28 cellular contexts compared by ENCODE assay signal in genomic region chr6:18742406-18742805, GRCh38.
DNase-seq lines count a peak whose midpoint lies in the region; TF ChIP-seq lines count a peak whose summit lies in the region.
"Had no signal": no experiment of that assay in that cellular context is flagged by ENCODE, and none has a peak within 500 bp of the region (broad histone marks: within the 10 kb centered on the region; RNA-seq: fewer than 3 reads in every experiment).

No MANE protein-coding gene starts in this region.

- intact Hi-C loops in MCF 10A (cut with micrococcal nuclease) (no loop called here), breast epithelium (cut with DNase I; ENCODE audit: low total_unique reads) (no loop called here), esophagus muscularis mucosa (cut with DNase I) (loop anchor here (10.0 kb wide), 1 partner anchor 1312 kb away; no protein-coding TSS in a partner anchor)

- in situ Hi-C loops in KBM-7 (cut with MboI; ENCODE audit: low pct_unique_long_range_greater_than_20kb, low sequenced_read_pairs), result no loop called here

- H3K27me3 Mint-ChIP-seq in MCF 10A (ENCODE audit: insufficient read depth, unreplicated experiment), result peaks cover 9% of the 10 kb centered on the region
- H3K27me3 Mint-ChIP-seq: activated naive CD8-positive, alpha-beta T cell treated with anti-CD3 and anti-CD28 coated beads, Interleukin-2, amount 10 ng/mL, durations not matched to agents 7 days and 5 days; memory B cell; naive thymus-derived CD4-positive, alpha-beta T cell had no signal

- no peak for TF ChIP-seq CTCF in MCF 10A (IDR thresholded peaks at IDR 0.05; ENCODE audit: unreplicated experiment)
- TF ChIP-seq CTCF in breast epithelium (IDR thresholded peaks at IDR 0.05), result no peak
- TF ChIP-seq CTCF in fibroblast of the aortic adventitia (IDR thresholded peaks at IDR 0.05; ENCODE audit: insufficient read depth, low read length), result no peak
- TF ChIP-seq CTCF in esophagus muscularis mucosa (IDR thresholded peaks at IDR 0.05), result no peak

- H3K9me3 ChIP-seq in breast epithelium (no peaks in the 10 kb centered on the region), esophagus muscularis mucosa (no peaks in the 10 kb centered on the region)
- H3K9me3 ChIP-seq: BLaER1, esophagus squamous epithelium, pancreas had no signal

- no peak overlapping the region for H3K4me3 Mint-ChIP-seq in MCF 10A (ENCODE audit: unreplicated experiment)
- H3K4me3 Mint-ChIP-seq: activated naive CD8-positive, alpha-beta T cell treated with anti-CD3 and anti-CD28 coated beads, Interleukin-2, amount 10 ng/mL, durations not matched to agents 7 days and 5 days; memory B cell; naive thymus-derived CD4-positive, alpha-beta T cell had no signal

- H3K27ac ChIP-seq in breast epithelium, result no peak overlapping the region
- no peak overlapping the region for H3K27ac ChIP-seq in esophagus muscularis mucosa (replicated peaks in 1 of 4)
- H3K27ac ChIP-seq: 22Rv1, BLaER1, esophagus squamous epithelium, pancreas, tibial nerve had no signal

- WGBS in esophagus muscularis mucosa, result 78% methylated on average over 2 of the region's 2 CpGs

- CTCF ChIA-PET in MCF 10A (lab: Yijun Ruan, JAX), result no interaction called here

- no peak for TF ChIP-seq POLR2A in breast epithelium (IDR thresholded peaks at IDR 0.05)
- no peak for TF ChIP-seq POLR2A in esophagus muscularis mucosa (IDR thresholded peaks at IDR 0.05; ENCODE audit: low read depth)

- H3K27ac Mint-ChIP-seq in MCF 10A (ENCODE audit: low read depth, unreplicated experiment), result peak overlapping the region; percentile 36
- H3K27ac Mint-ChIP-seq: activated naive CD8-positive, alpha-beta T cell treated with anti-CD3 and anti-CD28 coated beads, Interleukin-2, amount 10 ng/mL, durations not matched to agents 7 days and 5 days; memory B cell; naive thymus-derived CD4-positive, alpha-beta T cell had no signal

- H3K36me3 Mint-ChIP-seq in MCF 10A (ENCODE audit: insufficient read depth, unreplicated experiment), result no peaks in the 10 kb centered on the region
- H3K36me3 Mint-ChIP-seq: activated naive CD8-positive, alpha-beta T cell treated with anti-CD3 and anti-CD28 coated beads, Interleukin-2, amount 10 ng/mL, durations not matched to agents 7 days and 5 days; memory B cell; naive thymus-derived CD4-positive, alpha-beta T cell had no signal

- no peaks in the 10 kb centered on the region for H3K36me3 ChIP-seq in breast epithelium
- H3K36me3 ChIP-seq in esophagus muscularis mucosa, result no peaks in the 10 kb centered on the region
- H3K36me3 ChIP-seq: BLaER1, esophagus squamous epithelium, pancreas, tibial nerve had no signal

- no peak for TF ChIP-seq EP300 in esophagus muscularis mucosa (IDR thresholded peaks at IDR 0.05)

- H3K4me1 ChIP-seq in breast epithelium (no peaks in the 10 kb centered on the region), esophagus muscularis mucosa (no peaks in the 10 kb centered on the region)
- H3K4me1 ChIP-seq: BLaER1, esophagus squamous epithelium, pancreas, tibial nerve had no signal

- peaks cover 11% of the 10 kb centered on the region for H3K4me1 Mint-ChIP-seq in MCF 10A (ENCODE audit: insufficient read depth, unreplicated experiment)
- H3K4me1 Mint-ChIP-seq: activated naive CD8-positive, alpha-beta T cell treated with anti-CD3 and anti-CD28 coated beads, Interleukin-2, amount 10 ng/mL, durations not matched to agents 7 days and 5 days; memory B cell; naive thymus-derived CD4-positive, alpha-beta T cell had no signal

- H3K4me3 ChIP-seq in breast epithelium (no peak overlapping the region), fibroblast of the aortic adventitia (ENCODE audit: low read depth, low read length) (no peak overlapping the region), esophagus muscularis mucosa (no peak overlapping the region)
- H3K4me3 ChIP-seq: BLaER1, esophagus squamous epithelium, GM12878, K562, pancreas, tibial nerve had no signal

- H3K27me3 ChIP-seq in breast epithelium (no peaks in the 10 kb centered on the region), esophagus muscularis mucosa (no peaks in the 10 kb centered on the region)
- H3K27me3 ChIP-seq: BLaER1, esophagus squamous epithelium, tibial nerve had no signal

- BruUV-seq in MCF 10A (replicated peaks; lab: Mats Ljungman, UMichigan), result no TSS peak

- POLR2A ChIA-PET in MCF 10A (lab: Yijun Ruan, JAX), result interaction anchor here (0.7 kb wide), 1 partner anchor 9 kb away, joined by 5 read pairs; no protein-coding TSS in a partner anchor

- H3K9me3 Mint-ChIP-seq in MCF 10A (ENCODE audit: unreplicated experiment), result no peaks in the 10 kb centered on the region
- H3K9me3 Mint-ChIP-seq: activated naive CD8-positive, alpha-beta T cell treated with anti-CD3 and anti-CD28 coated beads, Interleukin-2, amount 10 ng/mL, durations not matched to agents 7 days and 5 days had no signal

- DNase-seq in MCF 10A (ENCODE audit: unreplicated experiment) (peak; percentile 41), breast epithelium (ENCODE audit: low spot score in 2 of 2) (no peak), astrocyte of the hippocampus (ENCODE audit: low read depth, low spot score) (peak; percentile 72), fibroblast of the aortic adventitia (ENCODE audit: low read depth) (peak; percentile 23), KBM-7 (no peak), esophagus muscularis mucosa (ENCODE audit: extremely low spot score) (no peak), NCI-H2029 treated with DMSO at 0.1 percent for 48 hours (lab: John Stamatoyannopoulos, UW) (no peak)
- no peak for DNase-seq in activated effector memory CD4-positive, alpha-beta T cell treated with Interleukin-2 at 50 U/mL for 16 hours
- DNase-seq: activated CD4-positive, alpha-beta T cell treated with anti-CD3 and anti-CD28 coated beads for 1 hour; activated naive CD8-positive, alpha-beta T cell treated with anti-CD3 and anti-CD28 coated beads, Interleukin-2, amount 10 ng/mL, durations not matched to agents 7 days and 5 days; central memory CD4-positive, alpha-beta T cell; effector CD4-positive, alpha-beta T cell; esophagus squamous epithelium; hypothalamus; kidney; naive thymus-derived CD4-positive, alpha-beta T cell; NCI-H1092; NCI-H2081; NK-92 treated with Interleukin-12 subunit alpha and Interleukin-12 subunit beta, amount 100 ng/mL, for 24 hours; pancreas; stimulated activated CD4-positive, alpha-beta T cell treated with anti-CD3 and anti-CD28 coated beads, Interleukin-2, amount 100 ng/mL, for 24 hours; stimulated activated naive CD4-positive, alpha-beta T cell treated with Interleukin-2 at 50 U/mL for 16 hours had no signal

Comparison
In these comparisons a context has a peak if more than half of its experiments do, and no peak if none do; other contexts are left out.
1. DNase-seq: peak in MCF 10A (single experiment), astrocyte of the hippocampus (single experiment) and fibroblast of the aortic adventitia (single experiment); none in breast epithelium (0 of 2), activated effector memory CD4-positive, alpha-beta T cell treated with Interleukin-2 at 50 U/mL for 16 hours (single experiment), KBM-7 (single experiment), esophagus muscularis mucosa (single experiment) and NCI-H2029 treated with DMSO at 0.1 percent for 48 hours (single experiment).